Comparison of ENCODE assay signal across 8 cellular contexts in genomic region chr2:121736140-121736461, GRCh38. TPM values are rescaled to one million over a fixed set of nuclear protein-coding genes. Genes with fewer than 3 reads are reported as not detected.
DNase-seq lines count a peak whose midpoint lies in the region; ATAC-seq and TF ChIP-seq lines count a peak whose summit lies in the region.

No MANE protein-coding gene starts in this region.

- no peaks in the 10 kb centered on the region for H3K27me3 ChIP-seq in esophagus squamous epithelium

- in situ Hi-C loops in G401 (cut with HindIII; ENCODE audit: low sequenced_read_pairs), result no loop called here

- H3K4me1 ChIP-seq in esophagus squamous epithelium, result peaks cover 11 to 32% (median 14%) of the 10 kb centered on the region in 3 donors

- DNase-seq in G401 (ENCODE audit: low spot score) (peak; percentile 47), RWPE1 (ENCODE audit: low spot score) (no peak), esophagus squamous epithelium (lab: John Stamatoyannopoulos, UW) (no peak), retinal pigment epithelial cell (ENCODE audit: low read depth) (no peak), HuH-7.5 (ENCODE audit: low spot score) (no peak), NCI-H1105 treated with DMSO at 0.1 percent for 48 hours (lab: John Stamatoyannopoulos, UW) (no peak)
- DNase-seq in central memory CD4-positive, alpha-beta T cell, result no peak

- 1% methylated on average over 8 of the region's 8 CpGs for WGBS in esophagus squamous epithelium, 2 donors

- H3K27ac ChIP-seq in RWPE1 (peak overlapping the region; percentile 78), esophagus squamous epithelium (peak overlapping the region; percentile 85 to 92 (median 90))

- TF ChIP-seq CTCF in RWPE1 (conservative IDR thresholded peaks at IDR 0.05; ENCODE audit: low read depth), result no peak
- no peak for TF ChIP-seq CTCF in esophagus squamous epithelium (IDR thresholded peaks at IDR 0.05)
- no peak for TF ChIP-seq CTCF in retinal pigment epithelial cell (conservative IDR thresholded peaks at IDR 0.05; ENCODE audit: low read depth, low read length)

- no peaks in the 10 kb centered on the region for H3K9me3 ChIP-seq in esophagus squamous epithelium

- peak overlapping the region; percentile 83 to 93 (median 87) for H3K4me3 ChIP-seq in esophagus squamous epithelium
- H3K4me3 ChIP-seq in retinal pigment epithelial cell (ENCODE audit: low read length), result peak overlapping the region; percentile 100

- CTCF ChIA-PET in RWPE1 (lab: Yijun Ruan, JAX), result interaction anchor here (0.7 kb wide), 1 partner anchor 9 kb away, joined by 4 read pairs; no protein-coding TSS in a partner anchor

- no peak for TF ChIP-seq POLR2A in esophagus squamous epithelium (IDR thresholded peaks at IDR 0.05)

- H3K36me3 ChIP-seq in esophagus squamous epithelium, result peaks cover 5 to 41% (median 19%) of the 10 kb centered on the region in 3 donors

- intact Hi-C loops in esophagus squamous epithelium (cut with DNase I), result no loop called here

- POLR2A ChIA-PET in RWPE1 (lab: Yijun Ruan, JAX; ENCODE audit: low non-redundant PET), result no interaction called here

- no peak for ATAC-seq in HG03139 (IDR thresholded peaks at IDR 0.05; ENCODE audit: unreplicated experiment)

RNA-seq across cellular contexts. Expression of gene NIFK, which starts 0.6 kb away (rescaled TPM):
- 66.6 and 103 TPM in 2 replicates for total RNA-seq in G401 (2014; rRNA removed; shearing (Covaris generic))
- total RNA-seq in esophagus squamous epithelium, result 10 to 100 TPM; 40.3 to 79.2 (median 57.1) TPM

RNA-seq across cellular contexts. Expression of gene TSN, which starts 19.4 kb away (rescaled TPM):
- total RNA-seq in G401 (2014; rRNA removed; shearing (Covaris generic)), result 22.0 and 30.0 TPM in 2 replicates
- total RNA-seq in esophagus squamous epithelium, result 10 to 100 TPM; 27.0 to 38.9 (median 34.9) TPM
